ENCODE assay signal across 32 cellular contexts in the genomic region with DNA sequence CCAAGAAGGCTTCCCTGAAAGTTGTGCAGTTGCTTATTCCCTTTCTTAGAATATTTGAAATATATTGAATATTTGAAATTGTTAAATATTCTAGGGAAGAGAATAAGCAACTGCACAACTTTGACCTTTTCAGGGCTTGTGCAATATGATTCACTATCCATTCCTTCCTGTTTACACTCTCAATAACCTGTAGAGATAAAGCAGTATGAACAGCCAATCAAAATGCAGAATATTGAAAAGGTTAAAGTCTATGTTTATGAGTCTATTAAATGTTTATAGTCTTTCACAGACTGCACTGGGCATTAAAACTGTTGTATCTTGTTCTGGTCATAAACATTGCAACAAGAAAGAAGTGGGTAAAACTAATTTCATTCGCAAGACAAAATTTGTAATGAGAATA. TPM values are rescaled to one million over a fixed set of nuclear protein-coding genes. Genes with fewer than 3 reads are reported as not detected.
"Had no signal": no experiment of that assay in that cellular context is flagged by ENCODE, and none has a peak within 500 bp of the region (broad histone marks: within the 10 kb centered on the region; RNA-seq: fewer than 3 reads in every experiment).

No MANE protein-coding gene starts in this region.

- H3K27ac Mint-ChIP-seq: activated CD8-positive, alpha-beta T cell treated with anti-CD3 and anti-CD28 coated beads for 36 hours; activated naive CD8-positive, alpha-beta T cell; activated T-helper 17 cell treated with anti-CD3 and anti-CD28 coated beads, Interleukin-2, amount 50 U/mL, for 72 hours; effector memory CD8-positive, alpha-beta T cell had no signal

- H3K9me3 Mint-ChIP-seq: activated CD8-positive, alpha-beta T cell treated with anti-CD3 and anti-CD28 coated beads for 36 hours; activated T-cell treated with anti-CD3 and anti-CD28 coated beads, Interleukin-2, amount 50 U/mL, for 4 hours; activated T-helper 17 cell treated with anti-CD3 and anti-CD28 coated beads, Interleukin-2, amount 50 U/mL, for 72 hours; central memory CD8-positive, alpha-beta T cell; effector memory CD8-positive, alpha-beta T cell had no signal

- H3K27me3 Mint-ChIP-seq: activated CD8-positive, alpha-beta T cell treated with anti-CD3 and anti-CD28 coated beads for 36 hours; activated naive CD8-positive, alpha-beta T cell; activated T-helper 17 cell treated with anti-CD3 and anti-CD28 coated beads, Interleukin-2, amount 50 U/mL, for 72 hours; central memory CD8-positive, alpha-beta T cell; effector memory CD8-positive, alpha-beta T cell had no signal

- H3K4me3 Mint-ChIP-seq: activated CD8-positive, alpha-beta T cell treated with anti-CD3 and anti-CD28 coated beads for 36 hours; activated naive CD8-positive, alpha-beta T cell; activated T-cell treated with anti-CD3 and anti-CD28 coated beads, Interleukin-2, amount 50 U/mL, for 4 hours; activated T-helper 17 cell treated with anti-CD3 and anti-CD28 coated beads, Interleukin-2, amount 50 U/mL, for 72 hours; central memory CD8-positive, alpha-beta T cell; effector memory CD8-positive, alpha-beta T cell had no signal

- DNase-seq: activated CD4-positive, alpha-beta T cell treated with anti-CD3 and anti-CD28 coated beads for 4 hours; activated CD4-positive, alpha-beta T cell treated with anti-CD3 and anti-CD28 coated beads, Interleukin-2, amount 50 U/mL, for 1 hour; activated CD4-positive, alpha-beta T cell treated with anti-CD3 and anti-CD28 coated beads, Interleukin-2, amount 50 U/mL, for 48 hours; activated CD4-positive, CD25-positive, alpha-beta regulatory T cell; activated CD4-positive, CD25-positive, alpha-beta regulatory T cell treated with anti-CD3 and anti-CD28 coated beads, Interleukin-2, amount 50 U/mL, for 72 hours; activated CD8-positive, alpha-beta memory T cell treated with anti-CD3 and anti-CD28 coated beads for 24 hours; activated CD8-positive, alpha-beta T cell treated with anti-CD3 and anti-CD28 coated beads for 36 hours; activated effector memory CD4-positive, alpha-beta T cell treated with Interleukin-2 at 50 U/mL for 16 hours; activated gamma-delta T cell treated with Interleukin-2 at 50 U/mL for 16 hours; activated naive CD4-positive, alpha-beta T cell treated with anti-CD3 and anti-CD28 coated beads, Interleukin-2, amount 50 U/mL, for 16 hours; activated naive CD4-positive, alpha-beta T cell treated with Interleukin-2 at 50 U/mL for 16 hours; activated T-cell treated with anti-CD3 and anti-CD28 coated beads, Interleukin-2, amount 50 U/mL, for 4 hours; amniotic stem cell; anterior cingulate cortex; brain microvascular endothelial cell; cortex of kidney; dermis blood vessel endothelial cell; effector CD4-positive, alpha-beta T cell; effector memory CD8-positive, alpha-beta T cell; erythroblast; foreskin keratinocyte; gastrocnemius medialis; heart right ventricle; T-helper 2 cell had no signal

- FAIRE-seq: bronchial epithelial cell had no signal

- ATAC-seq: activated CD8-positive, alpha-beta T cell treated with anti-CD3 and anti-CD28 coated beads for 36 hours; activated T-cell treated with anti-CD3 and anti-CD28 coated beads, Interleukin-2, amount 50 U/mL, for 4 hours; activated T-helper 17 cell treated with anti-CD3 and anti-CD28 coated beads, Interleukin-2, amount 50 U/mL, for 72 hours; effector memory CD8-positive, alpha-beta T cell; foreskin keratinocyte; gastrocnemius medialis; heart right ventricle had no signal

- H3K4me3 ChIP-seq: esophagus muscularis mucosa, gastrocnemius medialis, heart right ventricle had no signal

- H3K36me3 ChIP-seq: brain microvascular endothelial cell, esophagus muscularis mucosa, gastrocnemius medialis, heart right ventricle had no signal

- H3K4me1 Mint-ChIP-seq: activated T-helper 17 cell treated with anti-CD3 and anti-CD28 coated beads, Interleukin-2, amount 50 U/mL, for 72 hours; central memory CD8-positive, alpha-beta T cell had no signal

- H3K9me3 ChIP-seq: esophagus muscularis mucosa, gastrocnemius medialis, heart right ventricle had no signal

- H3K27ac ChIP-seq: brain microvascular endothelial cell, esophagus muscularis mucosa, foreskin keratinocyte, gastrocnemius medialis, heart right ventricle had no signal

- H3K4me1 ChIP-seq: esophagus muscularis mucosa, foreskin keratinocyte, gastrocnemius medialis, heart right ventricle had no signal

- H3K27me3 ChIP-seq: brain microvascular endothelial cell, esophagus muscularis mucosa, foreskin keratinocyte had no signal

- H3K36me3 Mint-ChIP-seq: activated naive CD8-positive, alpha-beta T cell had no signal

RNA-seq across cellular contexts. Expression of a gene that starts 13.8 kb away (rescaled TPM):
- total RNA-seq: activated CD8-positive, alpha-beta T cell treated with anti-CD3 and anti-CD28 coated beads for 36 hours; activated T-cell treated with anti-CD3 and anti-CD28 coated beads, Interleukin-2, amount 50 U/mL, for 4 hours; activated T-helper 17 cell treated with anti-CD3 and anti-CD28 coated beads, Interleukin-2, amount 50 U/mL, for 72 hours; bronchial epithelial cell; cardiac septum; dermis blood vessel endothelial cell; foreskin keratinocyte; gastrocnemius medialis; heart right ventricle; T-helper 1 cell treated with Interleukin-12 subunit alpha and Interleukin-12 subunit beta and Interleukin-4 antibody, amounts not matched to agents 30 ng/mL and 1 ng/mL, for 36 hours had no signal
- polyA plus RNA-seq: adipose tissue, foreskin keratinocyte, heart right ventricle had no signal
